1 cellular context compared by ENCODE assay signal in genomic region chr3:172749201-172749965, GRCh38.
TF ChIP-seq lines count a peak whose summit lies in the region.

No MANE protein-coding gene starts in this region.

TF ChIP-seq in endothelial cell of umbilical vein, 7 proteins besides CTCF, POLR2A, EP300 and RAD21:
- TF ChIP-seq MAX (IDR thresholded peaks at IDR 0.05; ENCODE audit: insufficient read depth, insufficient read length) (no peak), POLR2AphosphoS5 (IDR thresholded peaks at IDR 0.05; ENCODE audit: insufficient read depth, low read depth, low read length) (peak; percentile 21), MYC (IDR thresholded peaks at IDR 0.05; ENCODE audit: low read depth, low read length) (no peak), JUN (IDR thresholded peaks at IDR 0.05; ENCODE audit: borderline replicate concordance, insufficient read depth, insufficient read length, low read depth) (peak; percentile 64)
